Comparison of ENCODE assay signal across 8 cellular contexts in the genomic region with DNA sequence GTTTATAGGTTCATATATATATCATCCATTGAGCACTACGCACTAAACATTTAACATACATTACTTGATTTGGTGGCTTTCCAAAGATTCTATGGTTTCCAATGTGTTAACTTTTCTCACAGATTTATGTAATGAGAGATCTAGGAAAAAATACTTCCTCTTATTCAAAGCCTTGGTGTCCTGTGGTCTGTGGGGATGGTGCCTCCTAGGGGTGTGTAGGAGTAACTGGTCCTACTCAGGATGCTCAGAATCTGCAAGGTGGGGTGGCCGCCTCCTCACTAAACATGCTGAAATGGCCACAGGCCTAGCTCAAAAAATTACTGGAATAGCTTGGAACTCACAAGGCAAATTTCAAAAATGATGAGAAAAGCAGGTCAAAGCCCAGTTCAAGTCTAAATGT. TPM values are rescaled to one million over a fixed set of nuclear protein-coding genes. Genes with fewer than 3 reads are reported as not detected.
A peak's percentile ranks its signal among the peaks of the same experiment; 100 is the strongest.
DNase-seq lines count a peak whose midpoint lies in the region; ATAC-seq and TF ChIP-seq lines count a peak whose summit lies in the region.

No MANE protein-coding gene starts in this region.

- H3K9me3 Mint-ChIP-seq in natural killer cell, result no peaks in the 10 kb centered on the region
- no peaks in the 10 kb centered on the region for H3K9me3 Mint-ChIP-seq in natural killer cell treated with Interleukin-12 subunit alpha and Interleukin-12 subunit beta and Interleukin-15 and Interleukin-18, amount 100 ng/mL, for 72 hours

- H4K20me1 ChIP-seq in fibroblast of lung (ENCODE audit: control insufficient read depth, extremely low read depth, insufficient read depth, low read length), result no peaks in the 10 kb centered on the region
- H4K20me1 ChIP-seq in smooth muscle cell (ENCODE audit: low read depth), result no peaks in the 10 kb centered on the region

- ATAC-seq in natural killer cell (peak; percentile 38 to 63 (median 40)), HG03045 (IDR thresholded peaks at IDR 0.05; ENCODE audit: unreplicated experiment) (no peak)
- ATAC-seq in natural killer cell treated with Interleukin-12 subunit alpha and Interleukin-12 subunit beta and Interleukin-15 and Interleukin-18, amount 100 ng/mL, for 72 hours, result no peak

- H3K27ac ChIP-seq in fibroblast of lung (ENCODE audit: insufficient read depth, low read length), result no peak overlapping the region
- H3K27ac ChIP-seq in smooth muscle cell (ENCODE audit: low read depth), result no peak overlapping the region

- intact Hi-C loops in natural killer cell (cut with micrococcal nuclease), result no loop called here

- H3K27me3 Mint-ChIP-seq in natural killer cell (ENCODE audit: low read depth in 2 of 2), result peaks cover 65 to 83% of the 10 kb centered on the region in 2 donors
- peaks cover 57 to 82% of the 10 kb centered on the region in 2 donors for H3K27me3 Mint-ChIP-seq in natural killer cell treated with Interleukin-12 subunit alpha and Interleukin-12 subunit beta and Interleukin-15 and Interleukin-18, amount 100 ng/mL, for 72 hours

- WGBS in smooth muscle cell (ENCODE audit: low lambda C conversion rate), result 95% methylated on average over 2 of the region's 2 CpGs

- no peaks in the 10 kb centered on the region for H3K4me1 Mint-ChIP-seq in natural killer cell
- H3K4me1 Mint-ChIP-seq in natural killer cell treated with Interleukin-12 subunit alpha and Interleukin-12 subunit beta and Interleukin-15 and Interleukin-18, amount 100 ng/mL, for 72 hours (ENCODE audit: low read depth in 2 of 2), result peaks cover 4 to 9% of the 10 kb centered on the region in 2 donors

- H3K4me1 ChIP-seq in fibroblast of lung (ENCODE audit: control insufficient read depth, extremely low read depth, insufficient read depth, low read length), result peaks cover 5% of the 10 kb centered on the region
- H3K4me1 ChIP-seq in smooth muscle cell (ENCODE audit: low read depth), result no peaks in the 10 kb centered on the region

- no peak overlapping the region for H3K4me3 Mint-ChIP-seq in natural killer cell
- no peak overlapping the region for H3K4me3 Mint-ChIP-seq in natural killer cell treated with Interleukin-12 subunit alpha and Interleukin-12 subunit beta and Interleukin-15 and Interleukin-18, amount 100 ng/mL, for 72 hours

- H3K36me3 Mint-ChIP-seq in natural killer cell, result no peaks in the 10 kb centered on the region
- H3K36me3 Mint-ChIP-seq in natural killer cell treated with Interleukin-12 subunit alpha and Interleukin-12 subunit beta and Interleukin-15 and Interleukin-18, amount 100 ng/mL, for 72 hours, result peaks cover 4% of the 10 kb centered on the region

- peak; percentile 3 for DNase-seq in natural killer cell
- DNase-seq in natural killer cell treated with Interleukin-12 subunit alpha and Interleukin-12 subunit beta and Interleukin-15 and Interleukin-18, amount 100 ng/mL, for 72 hours (ENCODE audit: low spot score), result no peak
- DNase-seq in OCI-M1 (lab: John Stamatoyannopoulos, UW), result peak; percentile 74
- DNase-seq in fibroblast of lung (ENCODE audit: low read depth in 2 of 2), result peak in 1 of 2 donors; percentile 17
- no peak for DNase-seq in smooth muscle cell (lab: John Stamatoyannopoulos, UW; ENCODE audit: unreplicated experiment)
- DNase-seq in A172 (ENCODE audit: low spot score), result no peak
- DNase-seq in H4 (ENCODE audit: low spot score), result no peak

- H3K4me2 ChIP-seq in fibroblast of lung (ENCODE audit: extremely low read depth, insufficient read depth, low read length), result no peak overlapping the region
- H3K4me2 ChIP-seq in smooth muscle cell, result no peak overlapping the region

- H3K9me3 ChIP-seq in fibroblast of lung (ENCODE audit: control insufficient read depth, insufficient read depth, low read depth, low read length), result no peaks in the 10 kb centered on the region
- no peaks in the 10 kb centered on the region for H3K9me3 ChIP-seq in smooth muscle cell (replicated peaks; ENCODE audit: low read depth)

- no peaks in the 10 kb centered on the region for H3F3A ChIP-seq in smooth muscle cell (ENCODE audit: low read depth)

- H3K79me2 ChIP-seq in fibroblast of lung (ENCODE audit: control insufficient read depth, insufficient read depth, low read length) (no peaks in the 10 kb centered on the region), smooth muscle cell (ENCODE audit: low read depth) (no peaks in the 10 kb centered on the region)

- H3K27me3 ChIP-seq in fibroblast of lung (ENCODE audit: control insufficient read depth, insufficient read depth, low read length) (peaks cover 4% of the 10 kb centered on the region), smooth muscle cell (ENCODE audit: low read depth) (no peaks in the 10 kb centered on the region)

- no peak overlapping the region for H3K27ac Mint-ChIP-seq in natural killer cell
- H3K27ac Mint-ChIP-seq in natural killer cell treated with Interleukin-12 subunit alpha and Interleukin-12 subunit beta and Interleukin-15 and Interleukin-18, amount 100 ng/mL, for 72 hours, result no peak overlapping the region

- no peaks in the 10 kb centered on the region for H3K36me3 ChIP-seq in fibroblast of lung (ENCODE audit: control insufficient read depth, insufficient read depth, low read length)
- no peaks in the 10 kb centered on the region for H3K36me3 ChIP-seq in smooth muscle cell (ENCODE audit: low read depth)

- no peak overlapping the region for H3K9ac ChIP-seq in fibroblast of lung (ENCODE audit: insufficient read depth, low read length)
- no peak overlapping the region for H3K9ac ChIP-seq in smooth muscle cell (ENCODE audit: low read depth)

- TF ChIP-seq CTCF in natural killer cell (IDR thresholded peaks at IDR 0.05) (peak; percentile 31), fibroblast of lung (conservative IDR thresholded peaks at IDR 0.05 in 1 of 2, IDR thresholded peaks at IDR 0.05 in 1 of 2; ENCODE audit: low read depth in 1 of 2, low read length in 2 of 2) (peak; percentile 30 to 40), smooth muscle cell (IDR thresholded peaks at IDR 0.05; ENCODE audit: borderline replicate concordance, insufficient read depth, poor library complexity, severe bottlenecking) (peak; percentile 25)

- H3K4me3 ChIP-seq in fibroblast of lung (replicated peaks in 1 of 4; ENCODE audit: control extremely low read depth in 1 of 4, insufficient read depth in 1 of 4, low read depth in 3 of 4, low read length in 4 of 4), result no peak overlapping the region
- no peak overlapping the region for H3K4me3 ChIP-seq in smooth muscle cell

- no peak overlapping the region for H2AFZ ChIP-seq in fibroblast of lung (ENCODE audit: low read length)
- no peak overlapping the region for H2AFZ ChIP-seq in smooth muscle cell (ENCODE audit: low read depth)

RNA-seq across cellular contexts. Expression of a gene that starts 11.6 kb away (rescaled TPM):
- 1 to 10 TPM in 1 of 3 donors, under 1 TPM in 2; 0.09 to 1.1 (median 0.40) TPM for total RNA-seq in natural killer cell
- 1 to 10 TPM in 1 of 2 donors, under 1 TPM in 1; 0.26 to 5.5 TPM for total RNA-seq in natural killer cell treated with Interleukin-12 subunit alpha and Interleukin-12 subunit beta and Interleukin-15 and Interleukin-18, amount 100 ng/mL, for 72 hours
- not detected in 2 replicates for total RNA-seq in fibroblast of lung
- not detected in 2 replicates for polyA plus RNA-seq in fibroblast of lung
- polyA plus RNA-seq in fibroblast of lung (2012), result 0.15 and 0.33 TPM in 2 replicates
- not detected in 2 replicates for polyA minus RNA-seq in fibroblast of lung (ENCODE audit: low replicate concordance)
- not detected in 2 replicates for total RNA-seq in smooth muscle cell
- not detected in 2 replicates for polyA plus RNA-seq in smooth muscle cell
- 0.24 TPM in 1 of 2 replicates, not detected in the other for total RNA-seq in A172 (2014; rRNA removed; shearing (Covaris generic))
- total RNA-seq in H4 (2014; rRNA removed; shearing (Covaris generic)), result 0.66 and 0.87 TPM in 2 replicates

RNA-seq across cellular contexts. Expression of a gene that starts 48.7 kb away (rescaled TPM):
- total RNA-seq in natural killer cell (10 to 100 TPM in 1 of 3 donors, 1 to 10 TPM in 2; 4.7 to 36.3 (median 5.1) TPM), fibroblast of lung (58.3 and 77.3 TPM in 2 replicates), smooth muscle cell (344 and 532 TPM in 2 replicates)
- 10 to 100 TPM in 1 of 2 donors, 1 to 10 TPM in 1; 2.7 to 21.7 TPM for total RNA-seq in natural killer cell treated with Interleukin-12 subunit alpha and Interleukin-12 subunit beta and Interleukin-15 and Interleukin-18, amount 100 ng/mL, for 72 hours
- polyA plus RNA-seq in fibroblast of lung (182 and 236 TPM in 2 replicates), smooth muscle cell (458 and 600 TPM in 2 replicates)
- polyA plus RNA-seq in fibroblast of lung (2012), result 122 and 182 TPM in 2 replicates
- 254 and 555 TPM in 2 replicates for polyA minus RNA-seq in fibroblast of lung (ENCODE audit: low replicate concordance)
- total RNA-seq in A172 (2014; rRNA removed; shearing (Covaris generic)), result 52.0 and 53.4 TPM in 2 replicates
- total RNA-seq in H4 (2014; rRNA removed; shearing (Covaris generic)), result 85.8 and 96.9 TPM in 2 replicates

Comparison
In these comparisons a context has a peak if more than half of its experiments do, and no peak if none do; other contexts are left out.
1. ATAC-seq: peak in natural killer cell (3 of 3); none in natural killer cell treated with Interleukin-12 subunit alpha and Interleukin-12 subunit beta and Interleukin-15 and Interleukin-18, amount 100 ng/mL, for 72 hours (0 of 2) and HG03045 (single experiment).
2. DNase-seq: peak in natural killer cell (single experiment) and OCI-M1 (single experiment); none in natural killer cell treated with Interleukin-12 subunit alpha and Interleukin-12 subunit beta and Interleukin-15 and Interleukin-18, amount 100 ng/mL, for 72 hours (single experiment), smooth muscle cell (single experiment), A172 (single experiment) and H4 (single experiment).
3. Peak in every context shown above with its lines, with median percentiles within 50 percentile points of each other: CTCF ChIP-seq.